ENCODE assay signal across 7 cellular contexts in genomic region chr7:73762659-73762999, GRCh38. TPM values are rescaled to one million over a fixed set of nuclear protein-coding genes. Genes with fewer than 3 reads are reported as not detected.
"Had no signal": no experiment of that assay in that cellular context is flagged by ENCODE, and none has a peak within 500 bp of the region (broad histone marks: within the 10 kb centered on the region; RNA-seq: fewer than 3 reads in every experiment).

No MANE protein-coding gene starts in this region.

- H3K4me3 ChIP-seq: HAP-1 had no signal

- DNase-seq: GOT3, KG1 had no signal

- H3K9me3 ChIP-seq: HAP-1 had no signal

- H3K4me1 Mint-ChIP-seq: IgD-negative memory B cell had no signal

- FAIRE-seq: HepG2 had no signal

- H3K27ac Mint-ChIP-seq: IgD-negative memory B cell had no signal

- H3K4me3 Mint-ChIP-seq: IgD-negative memory B cell had no signal

- H3K36me3 ChIP-seq: HAP-1 had no signal

- H3K4me1 ChIP-seq: HAP-1 had no signal

RNA-seq across cellular contexts. Expression of gene CLDN3, which starts 7.4 kb away (rescaled TPM):
- total RNA-seq: H4, HT1080 had no signal
- polyA plus RNA-seq: IgD-negative memory B cell had no signal
